14 cellular contexts compared by ENCODE assay signal in genomic region chr13:106104281-106104901, GRCh38.
A peak's percentile ranks its signal among the peaks of the same experiment; 100 is the strongest.
DNase-seq lines count a peak whose midpoint lies in the region; ATAC-seq, FAIRE-seq and TF ChIP-seq lines count a peak whose summit lies in the region.
"Had no signal": no experiment of that assay in that cellular context is flagged by ENCODE, and none has a peak within 500 bp of the region (broad histone marks: within the 10 kb centered on the region; RNA-seq: fewer than 3 reads in every experiment).

No MANE protein-coding gene starts in this region.

- no peaks in the 10 kb centered on the region for H3K27me3 ChIP-seq in foreskin keratinocyte
- H3K27me3 ChIP-seq: tibial artery had no signal

- no peaks in the 10 kb centered on the region for H3K36me3 Mint-ChIP-seq in glutamatergic neuron (ENCODE audit: unreplicated experiment)
- H3K36me3 Mint-ChIP-seq: activated naive CD4-positive, alpha-beta T cell treated with anti-CD3 and anti-CD28 coated beads, Interleukin-2, amount 50 U/mL, for 24 hours; natural killer cell had no signal

- POLR2A ChIA-PET in A549 (lab: Yijun Ruan, JAX), result interaction anchor here (0.5 to 0.7 kb wide), 3 partner anchors 10 to 214 kb away, joined by 3 to 8 read pairs (median 4); no protein-coding TSS in a partner anchor

- H3K9me3 ChIP-seq in A549, result no peaks in the 10 kb centered on the region
- H3K9me3 ChIP-seq: tibial artery had no signal

- peak in 1 of 2 experiments; percentile 33; a peak in 1 of 5 replicates for TF ChIP-seq EP300 in A549 (IDR thresholded peaks at IDR 0.05)

- TF ChIP-seq RAD21 in A549 (conservative IDR thresholded peaks at IDR 0.05 in 1 of 2, IDR thresholded peaks at IDR 0.05 in 1 of 2), result peak in 1 of 2 experiments; percentile 28; a peak in 3 of 5 replicates

- TF ChIP-seq POLR2A in A549 (IDR thresholded peaks at IDR 0.05; ENCODE audit: low read length), result no peak

- CTCF ChIA-PET in A549 (lab: Yijun Ruan, JAX), result interaction anchor here (0.9 kb wide), 1 partner anchor 13 kb away, joined by 3 read pairs; no protein-coding TSS in a partner anchor

- no peaks in the 10 kb centered on the region for H3K9me3 Mint-ChIP-seq in glutamatergic neuron (ENCODE audit: unreplicated experiment)
- H3K9me3 Mint-ChIP-seq: activated CD4-positive, alpha-beta T cell treated with anti-CD3 and anti-CD28 coated beads, Interleukin-2, amount 10 ng/mL, durations not matched to agents 7 days and 5 days; activated naive CD4-positive, alpha-beta T cell treated with anti-CD3 and anti-CD28 coated beads, Interleukin-2, amount 50 U/mL, for 24 hours had no signal

- peak; percentile 54 to 79 for DNase-seq in A549 (ENCODE audit: low read depth in 1 of 2, low spot score in 1 of 2)
- peak; percentile 28 for DNase-seq in HTR-8/SVneo (ENCODE audit: insufficient read length, low spot score)
- peak; percentile 77 to 89 for DNase-seq in foreskin keratinocyte
- DNase-seq in NCI-H524 (lab: John Stamatoyannopoulos, UW), result no peak
- no peak for DNase-seq in DMS53 treated with DMSO at 0.1 percent for 48 hours (lab: John Stamatoyannopoulos, UW; ENCODE audit: unreplicated experiment)
- DNase-seq in NCI-H2029 treated with DMSO at 0.1 percent for 48 hours (lab: John Stamatoyannopoulos, UW), result no peak
- DNase-seq in glutamatergic neuron, result no peak
- DNase-seq: activated CD4-positive, alpha-beta T cell treated with anti-CD3 and anti-CD28 coated beads, Interleukin-2, amount 10 ng/mL, durations not matched to agents 7 days and 5 days; natural killer cell; NCI-H1092; stimulated activated CD4-positive, alpha-beta T cell treated with anti-CD3 and anti-CD28 coated beads, Interleukin-4, amount 100 ng/mL, for 1 hour; tibial artery had no signal

- no peaks in the 10 kb centered on the region for H3K27me3 Mint-ChIP-seq in glutamatergic neuron (ENCODE audit: unreplicated experiment)
- H3K27me3 Mint-ChIP-seq: activated CD4-positive, alpha-beta T cell treated with anti-CD3 and anti-CD28 coated beads, Interleukin-2, amount 10 ng/mL, durations not matched to agents 7 days and 5 days; activated naive CD4-positive, alpha-beta T cell treated with anti-CD3 and anti-CD28 coated beads, Interleukin-2, amount 50 U/mL, for 24 hours had no signal

- ATAC-seq in A549, result peak; percentile 90 to 93
- peak; percentile 97 for ATAC-seq in foreskin keratinocyte
- ATAC-seq: natural killer cell had no signal

- 12% methylated on average over 3 of the region's 3 CpGs for WGBS in A549 (ENCODE audit: missing lambda C conversion rate)

- H3K4me1 Mint-ChIP-seq in glutamatergic neuron (ENCODE audit: low read depth, unreplicated experiment), result no peaks in the 10 kb centered on the region
- H3K4me1 Mint-ChIP-seq: activated CD4-positive, alpha-beta T cell treated with anti-CD3 and anti-CD28 coated beads, Interleukin-2, amount 10 ng/mL, durations not matched to agents 7 days and 5 days; activated naive CD4-positive, alpha-beta T cell treated with anti-CD3 and anti-CD28 coated beads, Interleukin-2, amount 50 U/mL, for 24 hours; natural killer cell had no signal

- H3K4me3 ChIP-seq in A549, result no peak overlapping the region
- H3K4me3 ChIP-seq: tibial artery had no signal

- peak overlapping the region; percentile 83 to 88 for H3K27ac ChIP-seq in A549
- H3K27ac ChIP-seq in VCaP, result peak overlapping the region; percentile 96; the same call in 1 of the 2 replicates
- H3K27ac ChIP-seq in foreskin keratinocyte, result peak overlapping the region; percentile 67
- H3K27ac ChIP-seq: tibial artery had no signal

- TF ChIP-seq CTCF in A549 (IDR thresholded peaks at IDR 0.05) (no peak), VCaP (conservative IDR thresholded peaks at IDR 0.05) (no peak), foreskin keratinocyte (conservative IDR thresholded peaks at IDR 0.05) (no peak), glutamatergic neuron (IDR thresholded peaks at IDR 0.05; ENCODE audit: partially characterized antibody, unreplicated experiment) (no peak)

- peak overlapping the region; percentile 52 for H3K4me2 ChIP-seq in A549

- no peak overlapping the region for H3K27ac Mint-ChIP-seq in glutamatergic neuron (ENCODE audit: unreplicated experiment)
- H3K27ac Mint-ChIP-seq: activated CD4-positive, alpha-beta T cell treated with anti-CD3 and anti-CD28 coated beads, Interleukin-2, amount 10 ng/mL, durations not matched to agents 7 days and 5 days; activated naive CD4-positive, alpha-beta T cell treated with anti-CD3 and anti-CD28 coated beads, Interleukin-2, amount 50 U/mL, for 24 hours; natural killer cell had no signal

- no peak overlapping the region for H3K4me3 Mint-ChIP-seq in glutamatergic neuron (ENCODE audit: unreplicated experiment)
- H3K4me3 Mint-ChIP-seq: activated CD4-positive, alpha-beta T cell treated with anti-CD3 and anti-CD28 coated beads, Interleukin-2, amount 10 ng/mL, durations not matched to agents 7 days and 5 days; activated naive CD4-positive, alpha-beta T cell treated with anti-CD3 and anti-CD28 coated beads, Interleukin-2, amount 50 U/mL, for 24 hours; natural killer cell had no signal

- H3K4me1 ChIP-seq in A549, result peaks cover 40% of the 10 kb centered on the region
- peaks cover 24% of the 10 kb centered on the region for H3K4me1 ChIP-seq in foreskin keratinocyte
- H3K4me1 ChIP-seq: tibial artery had no signal

- FAIRE-seq in A549 (lab: Jason Lieb, UNC) (peak; percentile 13), HTR-8/SVneo (lab: Jason Lieb, UNC) (no peak)

TF ChIP-seq in A549, 52 proteins besides CTCF, POLR2A, EP300 and RAD21 (continues in another document):
- TF ChIP-seq, protein P1, sequence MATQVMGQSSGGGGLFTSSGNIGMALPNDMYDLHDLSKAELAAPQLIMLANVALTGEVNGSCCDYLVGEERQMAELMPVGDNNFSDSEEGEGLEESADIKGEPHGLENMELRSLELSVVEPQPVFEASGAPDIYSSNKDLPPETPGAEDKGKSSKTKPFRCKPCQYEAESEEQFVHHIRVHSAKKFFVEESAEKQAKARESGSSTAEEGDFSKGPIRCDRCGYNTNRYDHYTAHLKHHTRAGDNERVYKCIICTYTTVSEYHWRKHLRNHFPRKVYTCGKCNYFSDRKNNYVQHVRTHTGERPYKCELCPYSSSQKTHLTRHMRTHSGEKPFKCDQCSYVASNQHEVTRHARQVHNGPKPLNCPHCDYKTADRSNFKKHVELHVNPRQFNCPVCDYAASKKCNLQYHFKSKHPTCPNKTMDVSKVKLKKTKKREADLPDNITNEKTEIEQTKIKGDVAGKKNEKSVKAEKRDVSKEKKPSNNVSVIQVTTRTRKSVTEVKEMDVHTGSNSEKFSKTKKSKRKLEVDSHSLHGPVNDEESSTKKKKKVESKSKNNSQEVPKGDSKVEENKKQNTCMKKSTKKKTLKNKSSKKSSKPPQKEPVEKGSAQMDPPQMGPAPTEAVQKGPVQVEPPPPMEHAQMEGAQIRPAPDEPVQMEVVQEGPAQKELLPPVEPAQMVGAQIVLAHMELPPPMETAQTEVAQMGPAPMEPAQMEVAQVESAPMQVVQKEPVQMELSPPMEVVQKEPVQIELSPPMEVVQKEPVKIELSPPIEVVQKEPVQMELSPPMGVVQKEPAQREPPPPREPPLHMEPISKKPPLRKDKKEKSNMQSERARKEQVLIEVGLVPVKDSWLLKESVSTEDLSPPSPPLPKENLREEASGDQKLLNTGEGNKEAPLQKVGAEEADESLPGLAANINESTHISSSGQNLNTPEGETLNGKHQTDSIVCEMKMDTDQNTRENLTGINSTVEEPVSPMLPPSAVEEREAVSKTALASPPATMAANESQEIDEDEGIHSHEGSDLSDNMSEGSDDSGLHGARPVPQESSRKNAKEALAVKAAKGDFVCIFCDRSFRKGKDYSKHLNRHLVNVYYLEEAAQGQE (IDR thresholded peaks at IDR 0.05), result no peak
- TF ChIP-seq FOSL2 (IDR thresholded peaks at IDR 0.05) (peak; percentile 79), FOSL2 (CRISPR knock-in tag; IDR thresholded peaks at IDR 0.05) (peak; percentile 79), USF2 (IDR thresholded peaks at IDR 0.05) (no peak), CHD4 (IDR thresholded peaks at IDR 0.05; ENCODE audit: borderline replicate concordance) (no peak), FOXS1 (CRISPR knock-in tag; IDR thresholded peaks at IDR 0.05) (no peak), SMC3 (IDR thresholded peaks at IDR 0.05) (peak; percentile 12; the same call in 1 of the 3 replicates), JUNB (IDR thresholded peaks at IDR 0.05) (peak; percentile 84), EHF (CRISPR knock-in tag; IDR thresholded peaks at IDR 0.05) (no peak), HOXB13 (CRISPR knock-in tag; IDR thresholded peaks at IDR 0.05; ENCODE audit: low read depth) (no peak), ELK1 (IDR thresholded peaks at IDR 0.05; ENCODE audit: low read depth, low read length) (no peak)
- TF ChIP-seq, protein P2, sequence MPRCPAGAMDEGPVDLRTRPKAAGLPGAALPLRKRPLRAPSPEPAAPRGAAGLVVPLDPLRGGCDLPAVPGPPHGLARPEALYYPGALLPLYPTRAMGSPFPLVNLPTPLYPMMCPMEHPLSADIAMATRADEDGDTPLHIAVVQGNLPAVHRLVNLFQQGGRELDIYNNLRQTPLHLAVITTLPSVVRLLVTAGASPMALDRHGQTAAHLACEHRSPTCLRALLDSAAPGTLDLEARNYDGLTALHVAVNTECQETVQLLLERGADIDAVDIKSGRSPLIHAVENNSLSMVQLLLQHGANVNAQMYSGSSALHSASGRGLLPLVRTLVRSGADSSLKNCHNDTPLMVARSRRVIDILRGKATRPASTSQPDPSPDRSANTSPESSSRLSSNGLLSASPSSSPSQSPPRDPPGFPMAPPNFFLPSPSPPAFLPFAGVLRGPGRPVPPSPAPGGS (IDR thresholded peaks at IDR 0.05), result no peak
- TF ChIP-seq, protein P3, sequence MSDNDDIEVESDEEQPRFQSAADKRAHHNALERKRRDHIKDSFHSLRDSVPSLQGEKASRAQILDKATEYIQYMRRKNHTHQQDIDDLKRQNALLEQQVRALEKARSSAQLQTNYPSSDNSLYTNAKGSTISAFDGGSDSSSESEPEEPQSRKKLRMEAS (IDR thresholded peaks at IDR 0.05), result peak; percentile 35; the same call in 1 of the 2 replicates

Comparison
In these comparisons a context has a peak if more than half of its experiments do, and no peak if none do; other contexts are left out.
1. DNase-seq: peak in A549 (2 of 2), HTR-8/SVneo (single experiment) and foreskin keratinocyte (2 of 2); none in NCI-H524 (0 of 2), DMS53 treated with DMSO at 0.1 percent for 48 hours (single experiment), NCI-H2029 treated with DMSO at 0.1 percent for 48 hours (single experiment) and glutamatergic neuron (single experiment).
2. Peak in every context shown above with its lines, with median percentiles within 50 percentile points of each other: H3K27ac ChIP-seq.